1 cellular context compared by ENCODE assay signal in the genomic region with DNA sequence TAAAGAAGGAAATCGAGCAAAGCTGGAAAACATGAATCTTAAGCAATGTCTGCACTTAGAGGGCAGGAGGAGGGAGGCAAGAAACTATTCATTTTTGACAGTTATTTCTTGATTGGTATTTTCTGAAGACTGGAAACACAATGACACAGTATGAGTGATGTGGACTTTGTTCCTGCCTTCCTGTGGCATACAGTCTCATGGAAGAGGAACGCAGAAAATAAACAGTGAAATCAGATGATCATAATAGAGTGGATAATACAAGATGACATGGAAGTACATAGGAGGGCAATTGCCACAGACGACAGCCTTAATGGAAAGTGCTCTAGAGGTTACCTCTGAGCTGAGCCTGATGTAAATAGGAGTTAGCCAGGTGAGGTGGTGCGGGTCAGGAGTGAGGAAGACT.
TF ChIP-seq lines count a peak whose summit lies in the region.

No MANE protein-coding gene starts in this region.

TF ChIP-seq in HepG2, 621 proteins besides CTCF, POLR2A, EP300 and RAD21 (continued from another document and continues in another):
- TF ChIP-seq, protein P1, sequence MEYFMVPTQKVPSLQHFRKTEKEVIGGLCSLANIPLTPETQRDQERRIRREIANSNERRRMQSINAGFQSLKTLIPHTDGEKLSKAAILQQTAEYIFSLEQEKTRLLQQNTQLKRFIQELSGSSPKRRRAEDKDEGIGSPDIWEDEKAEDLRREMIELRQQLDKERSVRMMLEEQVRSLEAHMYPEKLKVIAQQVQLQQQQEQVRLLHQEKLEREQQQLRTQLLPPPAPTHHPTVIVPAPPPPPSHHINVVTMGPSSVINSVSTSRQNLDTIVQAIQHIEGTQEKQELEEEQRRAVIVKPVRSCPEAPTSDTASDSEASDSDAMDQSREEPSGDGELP (IDR thresholded peaks at IDR 0.05; ENCODE audit: borderline replicate concordance, low read depth), result peak; percentile 80; the same call in 1 of the 2 replicates
- TF ChIP-seq SRY (CRISPR knock-in tag; IDR thresholded peaks at IDR 0.05), result no peak
- TF ChIP-seq HIVEP1 (CRISPR knock-in tag; IDR thresholded peaks at IDR 0.05), result no peak
- no peak for TF ChIP-seq THAP11 (CRISPR knock-in tag; IDR thresholded peaks at IDR 0.05)
- no peak for TF ChIP-seq ZNF879 (CRISPR knock-in tag; IDR thresholded peaks at IDR 0.05)
- TF ChIP-seq ZKSCAN8 (CRISPR knock-in tag; IDR thresholded peaks at IDR 0.05; ENCODE audit: borderline replicate concordance), result no peak
- no peak for TF ChIP-seq BORCS8-MEF2B (CRISPR knock-in tag; IDR thresholded peaks at IDR 0.05)
- 0 out of 2 replicates have a peak, but pooled peaks have one; percentile 35 for TF ChIP-seq KDM4B (CRISPR knock-in tag; IDR thresholded peaks at IDR 0.05)
- no peak for TF ChIP-seq MXD4 (CRISPR knock-in tag; IDR thresholded peaks at IDR 0.05)
- TF ChIP-seq ADNP (CRISPR knock-in tag; IDR thresholded peaks at IDR 0.05), result no peak
- no peak for TF ChIP-seq GZF1 (CRISPR knock-in tag; IDR thresholded peaks at IDR 0.05)
- TF ChIP-seq, protein P2, sequence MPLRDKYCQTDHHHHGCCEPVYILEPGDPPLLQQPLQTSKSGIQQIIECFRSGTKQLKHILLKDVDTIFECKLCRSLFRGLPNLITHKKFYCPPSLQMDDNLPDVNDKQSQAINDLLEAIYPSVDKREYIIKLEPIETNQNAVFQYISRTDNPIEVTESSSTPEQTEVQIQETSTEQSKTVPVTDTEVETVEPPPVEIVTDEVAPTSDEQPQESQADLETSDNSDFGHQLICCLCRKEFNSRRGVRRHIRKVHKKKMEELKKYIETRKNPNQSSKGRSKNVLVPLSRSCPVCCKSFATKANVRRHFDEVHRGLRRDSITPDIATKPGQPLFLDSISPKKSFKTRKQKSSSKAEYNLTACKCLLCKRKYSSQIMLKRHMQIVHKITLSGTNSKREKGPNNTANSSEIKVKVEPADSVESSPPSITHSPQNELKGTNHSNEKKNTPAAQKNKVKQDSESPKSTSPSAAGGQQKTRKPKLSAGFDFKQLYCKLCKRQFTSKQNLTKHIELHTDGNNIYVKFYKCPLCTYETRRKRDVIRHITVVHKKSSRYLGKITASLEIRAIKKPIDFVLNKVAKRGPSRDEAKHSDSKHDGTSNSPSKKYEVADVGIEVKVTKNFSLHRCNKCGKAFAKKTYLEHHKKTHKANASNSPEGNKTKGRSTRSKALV (CRISPR knock-in tag; IDR thresholded peaks at IDR 0.05), result no peak
- TF ChIP-seq YY1 (IDR thresholded peaks at IDR 0.05; ENCODE audit: insufficient read depth, insufficient replicate concordance, low read depth, low read length), result no peak
- no peak for TF ChIP-seq SETDB1 (CRISPR knock-in tag; IDR thresholded peaks at IDR 0.05; ENCODE audit: borderline replicate concordance)
- TF ChIP-seq, protein P3, sequence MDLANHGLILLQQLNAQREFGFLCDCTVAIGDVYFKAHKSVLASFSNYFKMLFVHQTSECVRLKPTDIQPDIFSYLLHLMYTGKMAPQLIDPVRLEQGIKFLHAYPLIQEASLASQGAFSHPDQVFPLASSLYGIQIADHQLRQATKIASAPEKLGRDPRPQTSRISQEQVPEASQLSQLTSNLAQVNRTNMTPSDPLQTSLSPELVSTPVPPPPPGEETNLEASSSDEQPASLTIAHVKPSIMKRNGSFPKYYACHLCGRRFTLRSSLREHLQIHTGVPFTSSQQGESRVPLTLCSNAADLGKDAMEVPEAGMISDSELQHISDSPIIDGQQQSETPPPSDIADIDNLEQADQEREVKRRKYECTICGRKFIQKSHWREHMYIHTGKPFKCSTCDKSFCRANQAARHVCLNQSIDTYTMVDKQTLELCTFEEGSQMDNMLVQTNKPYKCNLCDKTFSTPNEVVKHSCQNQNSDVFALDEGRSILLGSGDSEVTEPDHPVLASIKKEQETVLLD (CRISPR knock-in tag; IDR thresholded peaks at IDR 0.05; ENCODE audit: low read depth), result no peak
- TF ChIP-seq MYNN (CRISPR knock-in tag; IDR thresholded peaks at IDR 0.05; ENCODE audit: low read depth), result no peak
- no peak for TF ChIP-seq CHD2 (IDR thresholded peaks at IDR 0.05; ENCODE audit: low read depth, low read length)
- no peak for TF ChIP-seq ZNF205 (CRISPR knock-in tag; IDR thresholded peaks at IDR 0.05)
- TF ChIP-seq SIN3B (IDR thresholded peaks at IDR 0.05; ENCODE audit: low read length), result no peak
- no peak for TF ChIP-seq ZNF20 (CRISPR knock-in tag; IDR thresholded peaks at IDR 0.05)
- TF ChIP-seq NR2F2 (IDR thresholded peaks at IDR 0.05; ENCODE audit: borderline replicate concordance, low read depth), result no peak
- no peak for TF ChIP-seq ZNF768 (CRISPR knock-in tag; IDR thresholded peaks at IDR 0.05)
- TF ChIP-seq, protein P4, sequence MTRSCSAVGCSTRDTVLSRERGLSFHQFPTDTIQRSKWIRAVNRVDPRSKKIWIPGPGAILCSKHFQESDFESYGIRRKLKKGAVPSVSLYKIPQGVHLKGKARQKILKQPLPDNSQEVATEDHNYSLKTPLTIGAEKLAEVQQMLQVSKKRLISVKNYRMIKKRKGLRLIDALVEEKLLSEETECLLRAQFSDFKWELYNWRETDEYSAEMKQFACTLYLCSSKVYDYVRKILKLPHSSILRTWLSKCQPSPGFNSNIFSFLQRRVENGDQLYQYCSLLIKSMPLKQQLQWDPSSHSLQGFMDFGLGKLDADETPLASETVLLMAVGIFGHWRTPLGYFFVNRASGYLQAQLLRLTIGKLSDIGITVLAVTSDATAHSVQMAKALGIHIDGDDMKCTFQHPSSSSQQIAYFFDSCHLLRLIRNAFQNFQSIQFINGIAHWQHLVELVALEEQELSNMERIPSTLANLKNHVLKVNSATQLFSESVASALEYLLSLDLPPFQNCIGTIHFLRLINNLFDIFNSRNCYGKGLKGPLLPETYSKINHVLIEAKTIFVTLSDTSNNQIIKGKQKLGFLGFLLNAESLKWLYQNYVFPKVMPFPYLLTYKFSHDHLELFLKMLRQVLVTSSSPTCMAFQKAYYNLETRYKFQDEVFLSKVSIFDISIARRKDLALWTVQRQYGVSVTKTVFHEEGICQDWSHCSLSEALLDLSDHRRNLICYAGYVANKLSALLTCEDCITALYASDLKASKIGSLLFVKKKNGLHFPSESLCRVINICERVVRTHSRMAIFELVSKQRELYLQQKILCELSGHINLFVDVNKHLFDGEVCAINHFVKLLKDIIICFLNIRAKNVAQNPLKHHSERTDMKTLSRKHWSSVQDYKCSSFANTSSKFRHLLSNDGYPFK (CRISPR knock-in tag; IDR thresholded peaks at IDR 0.05; ENCODE audit: borderline replicate concordance), result no peak
- TF ChIP-seq, protein P5, sequence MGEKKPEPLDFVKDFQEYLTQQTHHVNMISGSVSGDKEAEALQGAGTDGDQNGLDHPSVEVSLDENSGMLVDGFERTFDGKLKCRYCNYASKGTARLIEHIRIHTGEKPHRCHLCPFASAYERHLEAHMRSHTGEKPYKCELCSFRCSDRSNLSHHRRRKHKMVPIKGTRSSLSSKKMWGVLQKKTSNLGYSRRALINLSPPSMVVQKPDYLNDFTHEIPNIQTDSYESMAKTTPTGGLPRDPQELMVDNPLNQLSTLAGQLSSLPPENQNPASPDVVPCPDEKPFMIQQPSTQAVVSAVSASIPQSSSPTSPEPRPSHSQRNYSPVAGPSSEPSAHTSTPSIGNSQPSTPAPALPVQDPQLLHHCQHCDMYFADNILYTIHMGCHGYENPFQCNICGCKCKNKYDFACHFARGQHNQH (CRISPR knock-in tag; IDR thresholded peaks at IDR 0.05), result no peak; the same call in 1 of the 2 replicates
- no peak for TF ChIP-seq ZNF746 (CRISPR knock-in tag; IDR thresholded peaks at IDR 0.05)
- no peak for TF ChIP-seq ZFP82 (CRISPR knock-in tag; IDR thresholded peaks at IDR 0.05; ENCODE audit: borderline replicate concordance)
- TF ChIP-seq HOXA5 (CRISPR knock-in tag; IDR thresholded peaks at IDR 0.05), result no peak
- TF ChIP-seq NFE2L2 (IDR thresholded peaks at IDR 0.05; ENCODE audit: low read length), result no peak
- peak; percentile 86 for TF ChIP-seq HNF4A (CRISPR knock-in tag; IDR thresholded peaks at IDR 0.05)
- no peak for TF ChIP-seq ZNF24 (IDR thresholded peaks at IDR 0.05)
- no peak for TF ChIP-seq ZSCAN22 (CRISPR knock-in tag; IDR thresholded peaks at IDR 0.05)
- no peak for TF ChIP-seq TBP (CRISPR knock-in tag; IDR thresholded peaks at IDR 0.05)
- TF ChIP-seq HNRNPUL1 (IDR thresholded peaks at IDR 0.05; ENCODE audit: low read depth, low read length), result no peak
- TF ChIP-seq ZNF253 (CRISPR knock-in tag; IDR thresholded peaks at IDR 0.05; ENCODE audit: borderline replicate concordance), result no peak
- TF ChIP-seq NFE2L1 (CRISPR knock-in tag; IDR thresholded peaks at IDR 0.05; ENCODE audit: borderline replicate concordance), result no peak
- peak; percentile 77; the same call in 1 of the 2 replicates for TF ChIP-seq HMG20A (CRISPR knock-in tag; IDR thresholded peaks at IDR 0.05; ENCODE audit: borderline replicate concordance)
- TF ChIP-seq, protein P6, sequence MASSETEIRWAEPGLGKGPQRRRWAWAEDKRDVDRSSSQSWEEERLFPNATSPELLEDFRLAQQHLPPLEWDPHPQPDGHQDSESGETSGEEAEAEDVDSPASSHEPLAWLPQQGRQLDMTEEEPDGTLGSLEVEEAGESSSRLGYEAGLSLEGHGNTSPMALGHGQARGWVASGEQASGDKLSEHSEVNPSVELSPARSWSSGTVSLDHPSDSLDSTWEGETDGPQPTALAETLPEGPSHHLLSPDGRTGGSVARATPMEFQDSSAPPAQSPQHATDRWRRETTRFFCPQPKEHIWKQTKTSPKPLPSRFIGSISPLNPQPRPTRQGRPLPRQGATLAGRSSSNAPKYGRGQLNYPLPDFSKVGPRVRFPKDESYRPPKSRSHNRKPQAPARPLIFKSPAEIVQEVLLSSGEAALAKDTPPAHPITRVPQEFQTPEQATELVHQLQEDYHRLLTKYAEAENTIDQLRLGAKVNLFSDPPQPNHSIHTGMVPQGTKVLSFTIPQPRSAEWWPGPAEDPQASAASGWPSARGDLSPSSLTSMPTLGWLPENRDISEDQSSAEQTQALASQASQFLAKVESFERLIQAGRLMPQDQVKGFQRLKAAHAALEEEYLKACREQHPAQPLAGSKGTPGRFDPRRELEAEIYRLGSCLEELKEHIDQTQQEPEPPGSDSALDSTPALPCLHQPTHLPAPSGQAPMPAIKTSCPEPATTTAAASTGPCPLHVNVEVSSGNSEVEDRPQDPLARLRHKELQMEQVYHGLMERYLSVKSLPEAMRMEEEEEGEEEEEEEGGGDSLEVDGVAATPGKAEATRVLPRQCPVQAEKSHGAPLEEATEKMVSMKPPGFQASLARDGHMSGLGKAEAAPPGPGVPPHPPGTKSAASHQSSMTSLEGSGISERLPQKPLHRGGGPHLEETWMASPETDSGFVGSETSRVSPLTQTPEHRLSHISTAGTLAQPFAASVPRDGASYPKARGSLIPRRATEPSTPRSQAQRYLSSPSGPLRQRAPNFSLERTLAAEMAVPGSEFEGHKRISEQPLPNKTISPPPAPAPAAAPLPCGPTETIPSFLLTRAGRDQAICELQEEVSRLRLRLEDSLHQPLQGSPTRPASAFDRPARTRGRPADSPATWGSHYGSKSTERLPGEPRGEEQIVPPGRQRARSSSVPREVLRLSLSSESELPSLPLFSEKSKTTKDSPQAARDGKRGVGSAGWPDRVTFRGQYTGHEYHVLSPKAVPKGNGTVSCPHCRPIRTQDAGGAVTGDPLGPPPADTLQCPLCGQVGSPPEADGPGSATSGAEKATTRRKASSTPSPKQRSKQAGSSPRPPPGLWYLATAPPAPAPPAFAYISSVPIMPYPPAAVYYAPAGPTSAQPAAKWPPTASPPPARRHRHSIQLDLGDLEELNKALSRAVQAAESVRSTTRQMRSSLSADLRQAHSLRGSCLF (CRISPR knock-in tag; IDR thresholded peaks at IDR 0.05; ENCODE audit: borderline replicate concordance), result no peak
- TF ChIP-seq ZNF577 (CRISPR knock-in tag; IDR thresholded peaks at IDR 0.05; ENCODE audit: borderline replicate concordance, low read depth), result no peak
- TF ChIP-seq MAFF (IDR thresholded peaks at IDR 0.05; ENCODE audit: low read depth, low read length), result no peak
- TF ChIP-seq, protein P7, sequence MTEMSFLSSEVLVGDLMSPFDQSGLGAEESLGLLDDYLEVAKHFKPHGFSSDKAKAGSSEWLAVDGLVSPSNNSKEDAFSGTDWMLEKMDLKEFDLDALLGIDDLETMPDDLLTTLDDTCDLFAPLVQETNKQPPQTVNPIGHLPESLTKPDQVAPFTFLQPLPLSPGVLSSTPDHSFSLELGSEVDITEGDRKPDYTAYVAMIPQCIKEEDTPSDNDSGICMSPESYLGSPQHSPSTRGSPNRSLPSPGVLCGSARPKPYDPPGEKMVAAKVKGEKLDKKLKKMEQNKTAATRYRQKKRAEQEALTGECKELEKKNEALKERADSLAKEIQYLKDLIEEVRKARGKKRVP (CRISPR knock-in tag; IDR thresholded peaks at IDR 0.05), result no peak
- no peak for TF ChIP-seq ZNF883 (CRISPR knock-in tag; IDR thresholded peaks at IDR 0.05; ENCODE audit: not compliant biosample characterization)
- TF ChIP-seq ZNF75D (CRISPR knock-in tag; IDR thresholded peaks at IDR 0.05; ENCODE audit: borderline replicate concordance), result no peak
- no peak for TF ChIP-seq ISL2 (CRISPR knock-in tag; IDR thresholded peaks at IDR 0.05)
- TF ChIP-seq HDAC6 (IDR thresholded peaks at IDR 0.05; ENCODE audit: low read depth, low read length), result no peak
- no peak for TF ChIP-seq ZNF557 (CRISPR knock-in tag; IDR thresholded peaks at IDR 0.05)
- TF ChIP-seq, protein P8, sequence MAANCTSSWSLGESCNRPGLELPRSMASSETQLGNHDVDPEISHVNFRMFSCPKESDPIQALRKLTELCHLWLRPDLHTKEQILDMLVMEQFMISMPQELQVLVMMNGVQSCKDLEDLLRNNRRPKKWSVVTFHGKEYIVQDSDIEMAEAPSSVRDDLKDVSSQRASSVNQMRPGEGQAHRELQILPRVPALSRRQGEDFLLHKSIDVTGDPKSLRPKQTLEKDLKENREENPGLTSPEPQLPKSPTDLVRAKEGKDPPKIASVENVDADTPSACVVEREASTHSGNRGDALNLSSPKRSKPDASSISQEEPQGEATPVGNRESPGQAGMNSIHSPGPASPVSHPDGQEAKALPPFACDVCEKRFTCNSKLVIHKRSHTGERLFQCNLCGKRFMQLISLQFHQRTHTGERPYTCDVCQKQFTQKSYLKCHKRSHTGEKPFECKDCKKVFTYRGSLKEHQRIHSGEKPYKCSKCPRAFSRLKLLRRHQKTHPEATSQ (CRISPR knock-in tag; IDR thresholded peaks at IDR 0.05; ENCODE audit: borderline replicate concordance), result no peak
- no peak for TF ChIP-seq CCDC6 (CRISPR knock-in tag; IDR thresholded peaks at IDR 0.05)
- no peak for TF ChIP-seq NCOA1 (CRISPR knock-in tag; IDR thresholded peaks at IDR 0.05)
- TF ChIP-seq, protein P9, sequence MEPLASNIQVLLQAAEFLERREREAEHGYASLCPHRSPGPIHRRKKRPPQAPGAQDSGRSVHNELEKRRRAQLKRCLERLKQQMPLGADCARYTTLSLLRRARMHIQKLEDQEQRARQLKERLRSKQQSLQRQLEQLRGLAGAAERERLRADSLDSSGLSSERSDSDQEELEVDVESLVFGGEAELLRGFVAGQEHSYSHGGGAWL (CRISPR knock-in tag; IDR thresholded peaks at IDR 0.05), result no peak
